ENCODE assay signal across 8 cellular contexts in the genomic region with DNA sequence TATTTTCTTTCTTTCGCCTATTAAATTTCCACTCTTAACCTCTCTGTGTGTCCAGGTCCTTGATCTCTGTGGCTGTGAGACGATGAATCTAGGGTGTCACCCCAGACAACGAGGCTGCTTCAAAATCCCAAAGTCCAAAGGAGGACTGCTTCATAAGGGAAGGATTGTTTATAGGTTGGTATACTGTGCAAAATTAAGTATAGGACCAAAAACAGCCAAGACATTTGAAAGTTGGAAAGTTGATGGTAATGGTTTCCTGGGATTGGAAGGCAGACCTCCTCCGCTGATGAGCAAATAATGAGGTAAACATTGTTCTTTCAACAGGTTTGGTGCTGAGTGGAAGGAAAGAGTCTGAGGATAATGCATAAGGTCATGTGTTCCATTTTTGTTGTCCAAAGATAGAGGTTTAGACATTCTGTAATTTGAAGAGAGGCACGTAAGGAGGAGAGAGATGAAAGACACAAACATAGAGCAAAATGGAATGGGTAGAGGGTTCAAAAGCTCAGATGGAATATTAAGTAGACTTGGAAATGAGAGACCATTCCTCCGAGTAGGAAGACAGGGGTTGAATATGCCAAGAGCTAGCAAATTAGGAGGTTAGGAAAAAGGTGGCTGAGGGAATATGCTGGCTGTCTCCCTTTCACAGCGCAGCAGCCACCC. TPM values are rescaled to one million over a fixed set of nuclear protein-coding genes. Genes with fewer than 3 reads are reported as not detected.
DNase-seq lines count a peak whose midpoint lies in the region; ATAC-seq and TF ChIP-seq lines count a peak whose summit lies in the region.

No MANE protein-coding gene starts in this region.

- DNase-seq in CD4-positive, alpha-beta memory T cell, result no peak
- DNase-seq in MM.1S (no peak), choroid plexus epithelial cell (ENCODE audit: low read depth) (no peak), iPS-NIHi11 (ENCODE audit: low spot score) (no peak)
- no peak for DNase-seq in activated CD8-positive, alpha-beta memory T cell treated with anti-CD3 and anti-CD28 coated beads, Interleukin-2, amount 50 U/mL, for 4 hours

- H3K27ac ChIP-seq in CD4-positive, alpha-beta memory T cell (ENCODE audit: low read depth, low read length), result no peak overlapping the region
- H3K27ac ChIP-seq in MM.1S (ENCODE audit: low read length), result no peak overlapping the region

- ATAC-seq in GM18858 (IDR thresholded peaks at IDR 0.05; ENCODE audit: unreplicated experiment) (no peak), GM19397 (IDR thresholded peaks at IDR 0.05; ENCODE audit: unreplicated experiment) (no peak)

- no peak for TF ChIP-seq CTCF in MM.1S (IDR thresholded peaks at IDR 0.05; ENCODE audit: low read length)
- no peak for TF ChIP-seq CTCF in choroid plexus epithelial cell (conservative IDR thresholded peaks at IDR 0.05; ENCODE audit: low read depth, low read length)

- H3F3A ChIP-seq in MM.1S (ENCODE audit: insufficient read depth, low read length), result peaks cover 16% of the 10 kb centered on the region

- peak overlapping the region in 1 of 2 donors; percentile 99 for H3K4me3 ChIP-seq in CD4-positive, alpha-beta memory T cell (ENCODE audit: low read length in 2 of 2)
- H3K4me3 ChIP-seq in MM.1S (ENCODE audit: low read length) (peak overlapping the region; percentile 91; the same call in 1 of the 2 replicates), choroid plexus epithelial cell (ENCODE audit: low read depth, low read length) (peak overlapping the region; percentile 81), neuron (ENCODE audit: low read length) (peak overlapping the region; percentile 94)

- intact Hi-C loops in CD4-positive, alpha-beta memory T cell (cut with micrococcal nuclease), result loop anchor here (2.0 to 10.0 kb wide), 2 partner anchors 37 to 1085 kb away; a partner anchor contains a TSS

- H3K4me3 Mint-ChIP-seq in CD4-positive, alpha-beta memory T cell, result peak overlapping the region; percentile 45 to 95 (median 64)

- H3K27me3 ChIP-seq in CD4-positive, alpha-beta memory T cell (ENCODE audit: insufficient read depth, low read length), result no peaks in the 10 kb centered on the region
- H3K27me3 ChIP-seq in MM.1S (replicated peaks; ENCODE audit: insufficient read depth, low read length) (peaks cover 7% of the 10 kb centered on the region; the same call in 1 of the 2 replicates), neuron (ENCODE audit: insufficient read depth, low read length) (peaks cover 13% of the 10 kb centered on the region)

- H4K20me1 ChIP-seq in MM.1S (ENCODE audit: insufficient read depth, low read length), result no peaks in the 10 kb centered on the region

- H3K79me2 ChIP-seq in MM.1S (ENCODE audit: low read length), result no peaks in the 10 kb centered on the region

- peaks cover 0 to 17% of the 10 kb centered on the region in 2 donors for H3K36me3 Mint-ChIP-seq in CD4-positive, alpha-beta memory T cell

- H3K4me1 ChIP-seq in CD4-positive, alpha-beta memory T cell (ENCODE audit: insufficient read depth, low read length), result peaks cover 27% of the 10 kb centered on the region
- H3K4me1 ChIP-seq in MM.1S (ENCODE audit: low read length) (no peaks in the 10 kb centered on the region), neuron (ENCODE audit: insufficient read depth, low read length) (peaks cover 5% of the 10 kb centered on the region)

- no peaks in the 10 kb centered on the region for H3K9me3 ChIP-seq in CD4-positive, alpha-beta memory T cell (ENCODE audit: control insufficient read depth in 1 of 2, low read length in 2 of 2)
- H3K9me3 ChIP-seq in MM.1S (replicated peaks; ENCODE audit: insufficient read depth, low read length) (no peaks in the 10 kb centered on the region), neuron (ENCODE audit: low read length) (no peaks in the 10 kb centered on the region)

- peaks cover 29 to 52% (median 39%) of the 10 kb centered on the region in 4 donors for H3K4me1 Mint-ChIP-seq in CD4-positive, alpha-beta memory T cell

- H2AFZ ChIP-seq in MM.1S (ENCODE audit: low read length) (0 out of 2 replicates have a peak overlapping the region, but pooled peaks have one; percentile 28), neuron (ENCODE audit: low read depth, low read length) (no peak overlapping the region)

- peak overlapping the region in 2 of 7 donors; percentile 17 to 100 for H3K27ac Mint-ChIP-seq in CD4-positive, alpha-beta memory T cell

- H3K4me2 ChIP-seq in MM.1S (ENCODE audit: low read depth, low read length), result peak overlapping the region; percentile 67

- peaks cover 0 to 13% (median 4%) of the 10 kb centered on the region in 8 donors for H3K9me3 Mint-ChIP-seq in CD4-positive, alpha-beta memory T cell

- H3K27me3 Mint-ChIP-seq in CD4-positive, alpha-beta memory T cell, result peaks cover 11 to 19% of the 10 kb centered on the region in 2 donors

- H3K9ac ChIP-seq in MM.1S (ENCODE audit: low read length), result no peak overlapping the region

- CTCF ChIA-PET in CD4-positive, alpha-beta memory T cell (lab: Charles Lee; ENCODE audit: partially characterized antibody), result interaction anchor here (0.6 to 4.0 kb wide), 6 partner anchors 42 to 142 kb away, joined by 3 to 33 read pairs (median 3); a partner anchor contains a TSS

- POLR2A ChIA-PET in CD4-positive, alpha-beta memory T cell (lab: Charles Lee; ENCODE audit: partially characterized antibody), result interaction anchor here (0.9 to 3.2 kb wide), 7 partner anchors 15 to 140 kb away, joined by 3 to 27 read pairs (median 5); a partner anchor contains a TSS

- no peaks in the 10 kb centered on the region for H3K9me2 ChIP-seq in MM.1S (replicated peaks; ENCODE audit: insufficient read depth, low read length)

- no peaks in the 10 kb centered on the region for H3K36me3 ChIP-seq in CD4-positive, alpha-beta memory T cell (ENCODE audit: insufficient read depth, low read length)
- no peaks in the 10 kb centered on the region for H3K36me3 ChIP-seq in MM.1S (replicated peaks; ENCODE audit: insufficient read depth, low read length)
- no peaks in the 10 kb centered on the region for H3K36me3 ChIP-seq in neuron (ENCODE audit: insufficient read depth, low read length)

RNA-seq across cellular contexts. Expression of a gene that starts 24.8 kb away (rescaled TPM):
- under 1 TPM; 0.33 to 0.64 TPM for total RNA-seq in CD4-positive, alpha-beta memory T cell
- under 1 TPM in 1 of 2 donors, not detected in 1; 0.15 TPM for polyA plus RNA-seq in CD4-positive, alpha-beta memory T cell

RNA-seq across cellular contexts. Expression of a gene that starts 56.5 kb away (rescaled TPM):
- 100 to 1,000 TPM; 102 to 108 TPM for total RNA-seq in CD4-positive, alpha-beta memory T cell
- polyA plus RNA-seq in CD4-positive, alpha-beta memory T cell, result 10 to 100 TPM; 51.6 to 64.6 TPM
